In the genomic region with DNA sequence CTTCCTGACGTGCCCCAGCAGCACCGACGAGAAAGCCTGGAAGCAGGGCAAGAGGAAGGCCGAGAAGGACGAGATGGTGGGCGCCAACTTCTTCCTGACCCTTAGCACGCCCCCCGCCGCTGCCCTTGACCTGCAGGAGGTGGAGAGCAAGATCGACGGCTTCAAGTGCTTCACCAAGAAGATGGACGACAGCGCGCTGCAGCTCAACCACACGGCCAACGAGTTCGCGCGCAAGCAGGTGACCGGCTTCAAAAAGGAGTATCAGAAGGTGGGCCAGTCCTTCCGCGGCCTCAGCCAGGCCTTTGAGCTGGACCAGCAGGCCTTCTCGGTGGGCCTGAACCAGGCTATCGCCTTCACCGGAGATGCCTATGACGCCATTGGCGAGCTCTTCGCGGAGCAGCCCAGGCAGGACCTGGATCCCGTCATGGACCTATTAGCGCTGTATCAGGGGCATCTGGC, we compare ENCODE assay signal across 8 cellular contexts. TPM values are rescaled to one million over a fixed set of nuclear protein-coding genes. Genes with fewer than 3 reads are reported as not detected.
DNase-seq lines count a peak whose midpoint lies in the region; ATAC-seq and TF ChIP-seq lines count a peak whose summit lies in the region.

No MANE protein-coding gene starts in this region.

- WGBS in endodermal cell (ENCODE audit: insufficient coverage in 1 of 2, insufficient read length in 1 of 2), 2 experiments = 97% methylated on average over 27 to 31 of the region's 31 CpGs

- peak overlapping the region; percentile 53 for H3K4me3 Mint-ChIP-seq in endodermal cell
- H3K4me3 Mint-ChIP-seq in nephron progenitor cell = peak overlapping the region; percentile 85

- peaks cover 6% of the 10 kb centered on the region for H3K9me3 Mint-ChIP-seq in endodermal cell
- no peaks in the 10 kb centered on the region for H3K9me3 Mint-ChIP-seq in nephron progenitor cell

- H3K9ac ChIP-seq in NT2/D1 (ENCODE audit: insufficient read length, low read depth) = peak overlapping the region; percentile 36
- H3K9ac ChIP-seq in endodermal cell (ENCODE audit: extremely low read depth, low read length, poor library complexity, severe bottlenecking) = no peak overlapping the region

- CTCF ChIA-PET in AG04450 (lab: Charles Lee) = interaction anchor here (0.9 to 6.3 kb wide), 3 partner anchors 306 to 348 kb away, joined by 3 to 81 read pairs (median 58); no protein-coding TSS in a partner anchor

- H3K36me3 Mint-ChIP-seq in endodermal cell (ENCODE audit: low read depth) = peaks cover 13% of the 10 kb centered on the region
- H3K36me3 Mint-ChIP-seq in nephron progenitor cell (ENCODE audit: low read depth) = peaks cover 28% of the 10 kb centered on the region

- no peaks in the 10 kb centered on the region for H3K27me3 ChIP-seq in AG04450 (ENCODE audit: control insufficient read depth, insufficient read depth, low read length)
- H3K27me3 ChIP-seq in NT2/D1 (ENCODE audit: insufficient read depth, insufficient read length) = no peaks in the 10 kb centered on the region
- H3K27me3 ChIP-seq in endodermal cell (ENCODE audit: control insufficient read depth, insufficient read depth, low read length, poor library complexity, severe bottlenecking) = peaks cover 10% of the 10 kb centered on the region

- peaks cover 5% of the 10 kb centered on the region for H3K4me1 ChIP-seq in NT2/D1 (ENCODE audit: insufficient read depth, insufficient read length)
- peaks cover 25% of the 10 kb centered on the region for H3K4me1 ChIP-seq in endodermal cell (ENCODE audit: control insufficient read depth, insufficient read depth, low read length)

- TF ChIP-seq CTCF in AG04450 (IDR thresholded peaks at IDR 0.05; ENCODE audit: low read depth, low read length) (no peak), endodermal cell (conservative IDR thresholded peaks at IDR 0.05) (no peak), nephron progenitor cell (IDR thresholded peaks at IDR 0.05) (no peak)

- H3K27me3 Mint-ChIP-seq in endodermal cell (ENCODE audit: insufficient read depth) (peaks cover 8% of the 10 kb centered on the region), nephron progenitor cell (ENCODE audit: low read depth, poor library complexity) (no peaks in the 10 kb centered on the region)

- H3K4me1 Mint-ChIP-seq in endodermal cell (peaks cover 38% of the 10 kb centered on the region), nephron progenitor cell (peaks cover 73% of the 10 kb centered on the region)

- intact Hi-C loops in posterior cingulate gyrus (cut with DNase I) = loop anchor here (5.0 to 10.0 kb wide), 3 partner anchors 33 to 268 kb away; no protein-coding TSS in a partner anchor

- peak overlapping the region; percentile 68 for H3K4me3 ChIP-seq in AG04450 (ENCODE audit: low read depth, low read length)
- H3K4me3 ChIP-seq in NT2/D1 (ENCODE audit: insufficient read length, low read depth) = peak overlapping the region; percentile 73
- H3K4me3 ChIP-seq in endodermal cell (ENCODE audit: low read length) = peak overlapping the region; percentile 90

- ATAC-seq in HG03280 (IDR thresholded peaks at IDR 0.05; ENCODE audit: unreplicated experiment) = no peak

- H3K27ac ChIP-seq in AG04450 (ENCODE audit: low read depth, low read length) (peak overlapping the region; percentile 67), endodermal cell (ENCODE audit: low read depth, low read length) (no peak overlapping the region)

- peaks cover 36% of the 10 kb centered on the region for H3K36me3 ChIP-seq in NT2/D1 (ENCODE audit: insufficient read depth, insufficient read length, low read length)
- H3K36me3 ChIP-seq in endodermal cell (ENCODE audit: control insufficient read depth, insufficient read depth, low read length) = peaks cover 12% of the 10 kb centered on the region

- H3K27ac Mint-ChIP-seq in endodermal cell (no peak overlapping the region), nephron progenitor cell (peak overlapping the region; percentile 50)

- peaks cover 13% of the 10 kb centered on the region for H3K9me3 ChIP-seq in AG04450 (ENCODE audit: control insufficient read depth, insufficient read depth, low read length)
- H3K9me3 ChIP-seq in NT2/D1 (ENCODE audit: insufficient read depth, low read length) = peaks cover 6% of the 10 kb centered on the region; the same call in 1 of the 2 replicates
- H3K9me3 ChIP-seq in endodermal cell (ENCODE audit: control insufficient read depth, low read length) = no peaks in the 10 kb centered on the region

- DNase-seq in AG04450 (ENCODE audit: low read depth, low spot score) (no peak), NT2/D1 (ENCODE audit: low read depth, low spot score) (no peak), endodermal cell (no peak), nephron progenitor cell (peak; percentile 2), NCI-H2171 treated with DMSO at 0.1 percent for 48 hours (lab: John Stamatoyannopoulos, UW) (no peak), NCI-H446 treated with DMSO at 0.1 percent for 48 hours (lab: John Stamatoyannopoulos, UW) (no peak), posterior cingulate gyrus (no peak)

- POLR2A ChIA-PET in AG04450 (lab: Yijun Ruan, JAX) = interaction anchor here (0.8 to 2.5 kb wide), 4 partner anchors 106 to 317 kb away, joined by 3 to 13 read pairs (median 6); no protein-coding TSS in a partner anchor

RNA-seq across cellular contexts. Expression of a gene that starts 1.6 kb away (rescaled TPM):
- 68.1 and 74.1 TPM in 2 replicates for polyA plus RNA-seq in AG04450 (2011; rRNA removed)
- polyA minus RNA-seq in AG04450 (2011; rRNA and poly(A)+ RNA removed) = 110 and 113 TPM in 2 replicates
- 10 to 100 TPM; 19.7 to 20.5 TPM for total RNA-seq in endodermal cell
- polyA plus RNA-seq in endodermal cell (2013, experiment 1 of 2) = 13.9 TPM
- polyA plus RNA-seq in endodermal cell (2013, experiment 2 of 2) = 14.0 TPM
